10 cellular contexts compared by ENCODE assay signal in genomic region chr20:34083781-34084180, GRCh38. TPM values are rescaled to one million over a fixed set of nuclear protein-coding genes. Genes with fewer than 3 reads are reported as not detected.
A peak's percentile ranks its signal among the peaks of the same experiment; 100 is the strongest.
DNase-seq lines count a peak whose midpoint lies in the region; ATAC-seq and TF ChIP-seq lines count a peak whose summit lies in the region.
"Had no signal": no experiment of that assay in that cellular context is flagged by ENCODE, and none has a peak within 500 bp of the region (broad histone marks: within the 10 kb centered on the region; RNA-seq: fewer than 3 reads in every experiment).

No MANE protein-coding gene starts in this region.

- no peak for ATAC-seq in activated naive CD8-positive, alpha-beta T cell treated with anti-CD3 and anti-CD28 coated beads, Interleukin-2, amount 10 ng/mL, durations not matched to agents 7 days and 5 days (ENCODE audit: low read depth)
- no peak for ATAC-seq in naive thymus-derived CD8-positive, alpha-beta T cell
- no peak for ATAC-seq in upper lobe of right lung
- ATAC-seq in HG03175 (IDR thresholded peaks at IDR 0.05; ENCODE audit: unreplicated experiment) = no peak

- H3K4me2 ChIP-seq in mammary epithelial cell (ENCODE audit: insufficient read depth, low read depth, low read length) = no peak overlapping the region
- H3K4me2 ChIP-seq in MM.1S (ENCODE audit: low read depth, low read length) = no peak overlapping the region

- no peaks in the 10 kb centered on the region for H4K20me1 ChIP-seq in mammary epithelial cell (ENCODE audit: insufficient read depth, low read length)
- 0 out of 2 replicates have a peak, but pooled peaks cover 11% of the 10 kb centered on the region for H4K20me1 ChIP-seq in MM.1S (ENCODE audit: insufficient read depth, low read length)

- WGBS in mammary epithelial cell (ENCODE audit: low coverage, missing lambda C conversion rate) = 100% methylated on average over 2 of the region's 2 CpGs

- H3K9me2 ChIP-seq in MM.1S (replicated peaks; ENCODE audit: insufficient read depth, low read length) = no peaks in the 10 kb centered on the region

- H3K9ac ChIP-seq in mammary epithelial cell (ENCODE audit: insufficient read depth, low read length) (no peak overlapping the region), MM.1S (ENCODE audit: low read length) (no peak overlapping the region)

- DNase-seq in MCF 10A (ENCODE audit: unreplicated experiment) = no peak
- DNase-seq in mammary epithelial cell = no peak
- no peak for DNase-seq in activated naive CD8-positive, alpha-beta T cell treated with anti-CD3 and anti-CD28 coated beads, Interleukin-2, amount 10 ng/mL, durations not matched to agents 7 days and 5 days
- no peak for DNase-seq in naive thymus-derived CD8-positive, alpha-beta T cell
- DNase-seq in upper lobe of right lung = no peak
- no peak for DNase-seq in MM.1S
- DNase-seq in AG08396 (ENCODE audit: low spot score) = no peak
- DNase-seq: GDM1, hippocampal formation had no signal

- peaks cover 78% of the 10 kb centered on the region for H3K36me3 Mint-ChIP-seq in MCF 10A (ENCODE audit: insufficient read depth, unreplicated experiment)
- peaks cover 17% of the 10 kb centered on the region for H3K36me3 Mint-ChIP-seq in activated naive CD8-positive, alpha-beta T cell treated with anti-CD3 and anti-CD28 coated beads, Interleukin-2, amount 10 ng/mL, durations not matched to agents 7 days and 5 days
- H3K36me3 Mint-ChIP-seq in naive thymus-derived CD8-positive, alpha-beta T cell = peaks cover 0 to 87% (median 7%) of the 10 kb centered on the region in 3 donors

- H3K4me3 Mint-ChIP-seq in MCF 10A (ENCODE audit: unreplicated experiment) = no peak overlapping the region
- no peak overlapping the region for H3K4me3 Mint-ChIP-seq in activated naive CD8-positive, alpha-beta T cell treated with anti-CD3 and anti-CD28 coated beads, Interleukin-2, amount 10 ng/mL, durations not matched to agents 7 days and 5 days
- peak overlapping the region in 1 of 10 donors; percentile 24 for H3K4me3 Mint-ChIP-seq in naive thymus-derived CD8-positive, alpha-beta T cell

- in situ Hi-C loops in mammary epithelial cell (cut with MboI; ENCODE audit: low sequenced_read_pairs in 2 of 2) = loop anchor here in 1 of 2 donors (5.0 kb wide), 1 partner anchor 156 kb away; no protein-coding TSS in a partner anchor

- POLR2A ChIA-PET in MCF 10A (lab: Yijun Ruan, JAX) = interaction anchor here (0.6 to 3.2 kb wide), 21 partner anchors 8 to 644 kb away, joined by 3 to 57 read pairs (median 5); partner anchors contain the start of genes CBFA2T2, CHMP4B, EIF2S2 and PXMP4
- POLR2A ChIA-PET in activated naive CD8-positive, alpha-beta T cell treated with anti-CD3 and anti-CD28 coated beads, Interleukin-2, amount 10 ng/mL, durations not matched to agents 7 days and 5 days (lab: Charles Lee) = no interaction called here
- POLR2A ChIA-PET in naive thymus-derived CD8-positive, alpha-beta T cell (lab: Charles Lee) = interaction anchor here (0.7 kb wide), 1 partner anchor 29 kb away, joined by 10 read pairs; no protein-coding TSS in a partner anchor

- intact Hi-C loops in MCF 10A (cut with micrococcal nuclease) (loop anchor here (1.0 kb wide), 1 partner anchor 46 kb away; no protein-coding TSS in a partner anchor), mammary epithelial cell (cut with micrococcal nuclease) (loop anchor here (1.0 kb wide), 1 partner anchor 168 kb away; no protein-coding TSS in a partner anchor), upper lobe of right lung (cut with DNase I) (no loop called here)

- H3K4me1 Mint-ChIP-seq in MCF 10A (ENCODE audit: insufficient read depth, unreplicated experiment) = peaks cover 24% of the 10 kb centered on the region
- H3K4me1 Mint-ChIP-seq in activated naive CD8-positive, alpha-beta T cell treated with anti-CD3 and anti-CD28 coated beads, Interleukin-2, amount 10 ng/mL, durations not matched to agents 7 days and 5 days = peaks cover 9% of the 10 kb centered on the region
- peaks cover 4 to 29% (median 20%) of the 10 kb centered on the region in 4 donors for H3K4me1 Mint-ChIP-seq in naive thymus-derived CD8-positive, alpha-beta T cell

- H3K4me1 ChIP-seq in mammary epithelial cell (ENCODE audit: insufficient read depth, low read length) (peaks cover 19% of the 10 kb centered on the region), upper lobe of right lung (peaks cover 15% of the 10 kb centered on the region), MM.1S (ENCODE audit: low read length) (peaks cover 9% of the 10 kb centered on the region; the same call in 1 of the 2 replicates)

- no peak overlapping the region for H2AFZ ChIP-seq in mammary epithelial cell (ENCODE audit: low read depth, low read length)
- H2AFZ ChIP-seq in MM.1S (ENCODE audit: low read length) = no peak overlapping the region

- H3K27me3 ChIP-seq in mammary epithelial cell (ENCODE audit: insufficient read depth, low read length) = no peaks in the 10 kb centered on the region
- no peaks in the 10 kb centered on the region for H3K27me3 ChIP-seq in upper lobe of right lung
- no peaks in the 10 kb centered on the region for H3K27me3 ChIP-seq in MM.1S (replicated peaks; ENCODE audit: insufficient read depth, low read length)

- BruUV-seq in MCF 10A (replicated peaks; lab: Mats Ljungman, UMichigan) (no TSS peak), mammary epithelial cell (replicated peaks; lab: Mats Ljungman, UMichigan) (no TSS peak)

- peaks cover 50% of the 10 kb centered on the region for H3F3A ChIP-seq in MM.1S (ENCODE audit: insufficient read depth, low read length)

- peaks cover 17% of the 10 kb centered on the region for H3K36me3 ChIP-seq in mammary epithelial cell (ENCODE audit: insufficient read depth, low read length)
- peaks cover 85% of the 10 kb centered on the region for H3K36me3 ChIP-seq in upper lobe of right lung
- peaks cover 9% of the 10 kb centered on the region for H3K36me3 ChIP-seq in MM.1S (replicated peaks; ENCODE audit: insufficient read depth, low read length)

- no peak for TF ChIP-seq CTCF in MCF 10A (IDR thresholded peaks at IDR 0.05; ENCODE audit: unreplicated experiment)
- TF ChIP-seq CTCF in mammary epithelial cell (conservative IDR thresholded peaks at IDR 0.05 in 1 of 2, IDR thresholded peaks at IDR 0.05 in 1 of 2; ENCODE audit: extremely low read depth in 1 of 2, insufficient read depth in 1 of 2, low read depth in 1 of 2, low read length in 2 of 2) = no peak
- TF ChIP-seq CTCF in upper lobe of right lung (IDR thresholded peaks at IDR 0.05) = no peak
- no peak for TF ChIP-seq CTCF in MM.1S (IDR thresholded peaks at IDR 0.05; ENCODE audit: low read length)

- no peak overlapping the region for H3K27ac ChIP-seq in mammary epithelial cell (ENCODE audit: insufficient read depth, low read depth, low read length)
- peak overlapping the region; percentile 18 for H3K27ac ChIP-seq in upper lobe of right lung
- no peak overlapping the region; the same call in 1 of the 2 replicates for H3K27ac ChIP-seq in MM.1S (ENCODE audit: low read length)

- H3K9me3 Mint-ChIP-seq in MCF 10A (ENCODE audit: unreplicated experiment) = no peaks in the 10 kb centered on the region
- no peaks in the 10 kb centered on the region for H3K9me3 Mint-ChIP-seq in activated naive CD8-positive, alpha-beta T cell treated with anti-CD3 and anti-CD28 coated beads, Interleukin-2, amount 10 ng/mL, durations not matched to agents 7 days and 5 days
- H3K9me3 Mint-ChIP-seq in naive thymus-derived CD8-positive, alpha-beta T cell = no peaks in the 10 kb centered on the region

- H3K4me3 ChIP-seq in mammary epithelial cell (replicated peaks in 1 of 3; ENCODE audit: insufficient read depth in 1 of 3, low read depth in 2 of 3, low read length in 3 of 3) = no peak overlapping the region
- no peak overlapping the region for H3K4me3 ChIP-seq in upper lobe of right lung
- H3K4me3 ChIP-seq in MM.1S (ENCODE audit: low read length) = no peak overlapping the region

- H3K79me2 ChIP-seq in mammary epithelial cell (ENCODE audit: insufficient read depth, low read length) = peaks cover 27% of the 10 kb centered on the region
- peaks cover 91% of the 10 kb centered on the region for H3K79me2 ChIP-seq in MM.1S (ENCODE audit: low read length)

- H3K9me3 ChIP-seq in mammary epithelial cell (replicated peaks; ENCODE audit: insufficient read depth, low read length) = no peaks in the 10 kb centered on the region
- H3K9me3 ChIP-seq in upper lobe of right lung = no peaks in the 10 kb centered on the region
- no peaks in the 10 kb centered on the region for H3K9me3 ChIP-seq in MM.1S (replicated peaks; ENCODE audit: insufficient read depth, low read length)

- dilution Hi-C loops in mammary epithelial cell (cut with HindIII; ENCODE audit: low sequenced_read_pairs) = no loop called here

- peak overlapping the region; percentile 82 for H3K27ac Mint-ChIP-seq in MCF 10A (ENCODE audit: low read depth, unreplicated experiment)
- H3K27ac Mint-ChIP-seq in activated naive CD8-positive, alpha-beta T cell treated with anti-CD3 and anti-CD28 coated beads, Interleukin-2, amount 10 ng/mL, durations not matched to agents 7 days and 5 days = peak overlapping the region; percentile 13
- H3K27ac Mint-ChIP-seq in naive thymus-derived CD8-positive, alpha-beta T cell = peak overlapping the region; percentile 3 to 92 (median 57)

- H3K27me3 Mint-ChIP-seq in MCF 10A (ENCODE audit: insufficient read depth, unreplicated experiment) = no peaks in the 10 kb centered on the region
- no peaks in the 10 kb centered on the region for H3K27me3 Mint-ChIP-seq in activated naive CD8-positive, alpha-beta T cell treated with anti-CD3 and anti-CD28 coated beads, Interleukin-2, amount 10 ng/mL, durations not matched to agents 7 days and 5 days
- H3K27me3 Mint-ChIP-seq in naive thymus-derived CD8-positive, alpha-beta T cell = no peaks in the 10 kb centered on the region

- CTCF ChIA-PET in MCF 10A (lab: Yijun Ruan, JAX) = interaction anchor here (0.6 to 3.1 kb wide), 8 partner anchors 10 to 700 kb away, joined by 3 to 36 read pairs (median 3); no protein-coding TSS in a partner anchor
- CTCF ChIA-PET in mammary epithelial cell (lab: Charles Lee; ENCODE audit: low non-redundant PET) = no interaction called here

RNA-seq across cellular contexts. Expression of gene EIF2S2, which starts 28.3 kb away (rescaled TPM):
- total RNA-seq in MCF 10A (2022) (151 and 191 TPM in 2 replicates), mammary epithelial cell (100 to 1,000 TPM in 1 of 2 donors, 10 to 100 TPM in 1; 99.2 to 157 TPM), upper lobe of right lung (54.4 TPM)
- polyA plus RNA-seq in mammary epithelial cell = 83.7 TPM
- 22.4 TPM for polyA minus RNA-seq in mammary epithelial cell
- 10 to 100 TPM; 82.4 to 85.0 TPM for total RNA-seq in activated naive CD8-positive, alpha-beta T cell treated with anti-CD3 and anti-CD28 coated beads, Interleukin-2, amount 10 ng/mL, durations not matched to agents 7 days and 5 days
- 10 to 100 TPM; 61.9 to 66.5 TPM for total RNA-seq in naive thymus-derived CD8-positive, alpha-beta T cell
- 10 to 100 TPM; 17.5 to 21.6 (median 20.2) TPM for polyA plus RNA-seq in naive thymus-derived CD8-positive, alpha-beta T cell

Comparison
In these comparisons a context has a peak if more than half of its experiments do, and no peak if none do; other contexts are left out.
1. H3K27ac Mint-ChIP-seq: peak in every context shown above with its lines; median percentile 82 in MCF 10A; 57 in naive thymus-derived CD8-positive, alpha-beta T cell; 13 in activated naive CD8-positive, alpha-beta T cell treated with anti-CD3 and anti-CD28 coated beads, Interleukin-2, amount 10 ng/mL, durations not matched to agents 7 days and 5 days.